In genomic region chr9:94375192-94375591, GRCh38 we compare ENCODE assay signal across 8 cellular contexts. TPM values are rescaled to one million over a fixed set of nuclear protein-coding genes. Genes with fewer than 3 reads are reported as not detected.
DNase-seq lines count a peak whose midpoint lies in the region; ATAC-seq and TF ChIP-seq lines count a peak whose summit lies in the region.
"Not testable (repeated sequence)": the region's sequence is repeated elsewhere in the genome, so short reads cannot be mapped to it uniquely, and the experiment has no call there.
"Had no signal": no experiment of that assay in that cellular context is flagged by ENCODE, and none has a peak within 500 bp of the region (broad histone marks: within the 10 kb centered on the region; RNA-seq: fewer than 3 reads in every experiment).

No MANE protein-coding gene starts in this region.

- H4K8ac ChIP-seq in H9 (replicated peaks; ENCODE audit: insufficient read length, low read depth, low read length): not testable (repeated sequence)

- TF ChIP-seq CTCF in H9 (conservative IDR thresholded peaks at IDR 0.05); HL-60 (IDR thresholded peaks at IDR 0.05; ENCODE audit: insufficient read depth, low read length); body of pancreas (IDR thresholded peaks at IDR 0.05); left ventricle myocardium inferior (IDR thresholded peaks at IDR 0.05; ENCODE audit: borderline replicate concordance); ovary (IDR thresholded peaks at IDR 0.05): not testable (repeated sequence)

- peak in 1 of 3 donors; percentile 19 for TF ChIP-seq POLR2A in body of pancreas (IDR thresholded peaks at IDR 0.05)
- not testable (repeated sequence) for TF ChIP-seq POLR2A in ovary (IDR thresholded peaks at IDR 0.05)

- not testable (repeated sequence) for H3K18ac ChIP-seq in H9 (ENCODE audit: insufficient read length, low read depth, low read length)

- H3K27ac ChIP-seq in H9 (ENCODE audit: insufficient read length, low read depth, low read length); ovary: not testable (repeated sequence)
- H3K27ac ChIP-seq in HL-60 (replicated peaks) (peak overlapping the region; percentile 59), body of pancreas (peak overlapping the region in 3 of 4 donors; percentile 56 to 84 (median 81)), left ventricle myocardium inferior (replicated peaks) (peak overlapping the region; percentile 86)

- H3K79me1 ChIP-seq in H9 (ENCODE audit: insufficient read depth, low read depth, low read length, poor library complexity, severe bottlenecking): not testable (repeated sequence)

- not testable (repeated sequence) for H4K5ac ChIP-seq in H9 (ENCODE audit: insufficient read length, low read depth, low read length)

- H3K23ac ChIP-seq in H9 (ENCODE audit: insufficient read length, low read depth, low read length): not testable (repeated sequence)

- peak overlapping the region; percentile 85 to 91 for H3K4me3 Mint-ChIP-seq in H9

- H2BK5ac ChIP-seq in H9 (ENCODE audit: insufficient read length, low read length): not testable (repeated sequence)

- not testable (repeated sequence) for TF ChIP-seq EP300 in ovary (IDR thresholded peaks at IDR 0.05)

- not testable (repeated sequence) for H3K4me1 ChIP-seq in H9 (ENCODE audit: insufficient read depth, low read length); body of pancreas; left ventricle myocardium inferior; ovary (ENCODE audit: insufficient read depth)

- not testable (repeated sequence) for H2AFZ ChIP-seq in H9 (ENCODE audit: low read length)

- not testable (repeated sequence) for H2BK120ac ChIP-seq in H9 (ENCODE audit: low read depth, low read length, poor library complexity, severe bottlenecking)

- H3K4me2 ChIP-seq in H9 (ENCODE audit: insufficient read depth, insufficient read length, low read length): peak overlapping the region; percentile 57

- peak overlapping the region; percentile 48 for H3K4me3 ChIP-seq in HL-60 (replicated peaks; ENCODE audit: insufficient read depth, low read length)
- H3K4me3 ChIP-seq in body of pancreas: peak overlapping the region in 1 of 2 donors; percentile 27
- peak overlapping the region; percentile 71 for H3K4me3 ChIP-seq in left ventricle myocardium inferior
- peak overlapping the region; percentile 71 for H3K4me3 ChIP-seq in ovary

- H3K4ac ChIP-seq in H9 (ENCODE audit: low read depth, low read length): not testable (repeated sequence)

- peaks cover 18% of the 10 kb centered on the region for H3K27me3 Mint-ChIP-seq in H9 (ENCODE audit: low read depth)

- H3K56ac ChIP-seq in H9 (ENCODE audit: insufficient read length, low read depth, low read length): not testable (repeated sequence)

- DNase-seq in H9; HL-60 (ENCODE audit: low read depth in 1 of 2, low spot score in 1 of 2); left ventricle myocardium inferior; ovary: not testable (repeated sequence)
- peak in 3 of 4 donors; percentile 3 to 11 (median 10) for DNase-seq in body of pancreas

- H3K36me3 Mint-ChIP-seq in H9 (ENCODE audit: insufficient read depth in 1 of 3, low read depth in 3 of 3): not testable (repeated sequence)

- not testable (repeated sequence) for H3K79me2 ChIP-seq in H9 (ENCODE audit: insufficient read depth, low read length)

- H3K36me3 ChIP-seq in body of pancreas (replicated peaks in 1 of 2; ENCODE audit: insufficient read depth in 1 of 2, low read depth in 2 of 2); left ventricle myocardium inferior; ovary: not testable (repeated sequence)

- peak overlapping the region in 2 of 3 experiments; percentile 35 to 88; a peak in 2 of 7 replicates for H3K27ac Mint-ChIP-seq in H9

- not testable (repeated sequence) for H2BK20ac ChIP-seq in H9 (ENCODE audit: low read depth, low read length, poor library complexity, severe bottlenecking)

- no CpG with 5 or more reads among the region's 18 CpGs for WGBS in H9 (ENCODE audit: extremely low coverage, insufficient read length, low lambda C conversion rate)
- WGBS in body of pancreas, 2 donors: 0% methylated on average over 8 to 18 of the region's 18 CpGs
- 1% methylated on average over 16 to 18 of the region's 18 CpGs for WGBS in ovary, 3 donors

- H2AK5ac ChIP-seq in H9 (ENCODE audit: insufficient read length, low read length): not testable (repeated sequence)

- intact Hi-C loops in body of pancreas (cut with DNase I); left ventricle myocardium inferior (cut with micrococcal nuclease); ovary (cut with DNase I): not testable (repeated sequence)

- H3K9ac ChIP-seq in H9 (ENCODE audit: extremely low read depth, insufficient read length, low read length): not testable (repeated sequence)

- H3K23me2 ChIP-seq in H9 (ENCODE audit: insufficient read length, low read depth, low read length, poor library complexity, severe bottlenecking): not testable (repeated sequence)

- H4K91ac ChIP-seq in H9 (ENCODE audit: insufficient read length, low read depth, low read length): not testable (repeated sequence)

- not testable (repeated sequence) for H2BK15ac ChIP-seq in H9 (ENCODE audit: low read depth, low read length)

- not testable (repeated sequence) for H3K14ac ChIP-seq in H9 (ENCODE audit: insufficient read depth, low read length)

- not testable (repeated sequence) for H3K9me3 Mint-ChIP-seq in H9

- not testable (repeated sequence) for H3K9me3 ChIP-seq in H9 (ENCODE audit: control insufficient read depth, low read depth, low read length); body of pancreas; left ventricle myocardium inferior (replicated peaks); ovary

- H3K27me3 ChIP-seq in H9 (ENCODE audit: insufficient read depth, low read length); HL-60 (ENCODE audit: insufficient read depth, poor library complexity, severe bottlenecking); body of pancreas; left ventricle myocardium inferior (ENCODE audit: low read depth); ovary: not testable (repeated sequence)

- H2BK12ac ChIP-seq in H9 (ENCODE audit: insufficient read length, low read depth, low read length): not testable (repeated sequence)

- ATAC-seq in GM18502 (IDR thresholded peaks at IDR 0.05; ENCODE audit: poor library complexity, unreplicated experiment): peak; percentile 57
- peak; percentile 77 for ATAC-seq in SK-N-SH treated with all-trans-retinoic acid at 6 μM for 48 hours
- ATAC-seq in body of pancreas: peak; percentile 49

- H3K4me1 Mint-ChIP-seq in H9: not testable (repeated sequence)

- H4K20me1 ChIP-seq in H9 (ENCODE audit: control insufficient read depth, insufficient read depth, insufficient read length): not testable (repeated sequence)

- H3T11ph ChIP-seq in H9 (ENCODE audit: low read length): not testable (repeated sequence)

RNA-seq across cellular contexts. Expression of gene NUTM2F, which starts 46.7 kb away (rescaled TPM):
- total RNA-seq in H9 (2021): 0.15 TPM in 1 of 2 replicates, not detected in the other
- not detected for total RNA-seq in body of pancreas
- not detected for total RNA-seq in left ventricle myocardium inferior
- not detected for total RNA-seq in ovary
- not detected for polyA plus RNA-seq in ovary
- total RNA-seq: H4 had no signal
